In genomic region chr22:29069476-29069875, GRCh38 we compare ENCODE assay signal across 21 cellular contexts. TPM values are rescaled to one million over a fixed set of nuclear protein-coding genes. Genes with fewer than 3 reads are reported as not detected.
"Had no signal": no experiment of that assay in that cellular context is flagged by ENCODE, and none has a peak within 500 bp of the region (broad histone marks: within the 10 kb centered on the region; RNA-seq: fewer than 3 reads in every experiment).

No MANE protein-coding gene starts in this region.

- H3K27me3 ChIP-seq: Peyer's patch had no signal

- H3K27ac ChIP-seq: brain microvascular endothelial cell, Peyer's patch had no signal

- ATAC-seq: activated CD4-positive, CD25-positive, alpha-beta regulatory T cell treated with anti-CD3 and anti-CD28 coated beads, Interleukin-2, amount 50 U/mL, for 24 hours; activated CD8-positive, alpha-beta T cell treated with anti-CD3 and anti-CD28 coated beads for 36 hours; activated T-cell treated with anti-CD3 and anti-CD28 coated beads, Interleukin-2, amount 50 U/mL, for 72 hours had no signal

- DNase-seq: activated CD4-positive, alpha-beta T cell treated with anti-CD3 and anti-CD28 coated beads for 4 hours; activated CD8-positive, alpha-beta memory T cell treated with anti-CD3 and anti-CD28 coated beads, Interleukin-2, amount 50 U/mL, for 4 hours; activated CD8-positive, alpha-beta T cell treated with anti-CD3 and anti-CD28 coated beads for 36 hours; activated gamma-delta T cell treated with Interleukin-2 at 50 U/mL for 16 hours; activated naive CD4-positive, alpha-beta T cell treated with anti-CD3 and anti-CD28 coated beads, Interleukin-2, amount 10 ng/mL, durations not matched to agents 7 days and 5 days; activated naive CD8-positive, alpha-beta T cell treated with anti-CD3 and anti-CD28 coated beads for 36 hours; activated T-cell treated with anti-CD3 and anti-CD28 coated beads, Interleukin-2, amount 50 U/mL, for 72 hours; brain microvascular endothelial cell; caudate nucleus; Kasumi-1; KBM-7; NCI-H146; NCI-H187 treated with DMSO at 0.1 percent for 48 hours; NCI-H2081 treated with DMSO at 0.1 percent for 48 hours; NCI-H510A treated with DMSO at 0.1 percent for 48 hours; NCI-H69; Peyer's patch; SHP77 treated with DMSO at 0.1 percent for 48 hours had no signal

- H3K9me3 ChIP-seq: Peyer's patch had no signal

- H3K4me3 ChIP-seq: Peyer's patch had no signal

- H3K36me3 ChIP-seq: brain microvascular endothelial cell, Peyer's patch had no signal

RNA-seq across cellular contexts. Expression of gene C22orf31, which starts 7.8 kb away (rescaled TPM):
- total RNA-seq: activated CD8-positive, alpha-beta T cell treated with anti-CD3 and anti-CD28 coated beads for 36 hours; activated naive CD8-positive, alpha-beta T cell treated with anti-CD3 and anti-CD28 coated beads for 36 hours; activated T-cell treated with anti-CD3 and anti-CD28 coated beads, Interleukin-2, amount 50 U/mL, for 72 hours; activated T-helper 2 cell treated with anti-CD3 and anti-CD28 coated beads, Interferon-gamma antibody, Interleukin-2, Interleukin-4, amounts not matched to agents 10 μg/mL and 5 μg/mL and 100 μg/mL, durations not matched to agents 14 hours and 24 hours and 36 hours; Peyer's patch; SK-MEL-5 had no signal
